ENCODE assay signal across 1 cellular context in genomic region chr15:65862682-65863081, GRCh38.
A peak's percentile ranks its signal among the peaks of the same experiment; 100 is the strongest.
TF ChIP-seq lines count a peak whose summit lies in the region.

No MANE protein-coding gene starts in this region.

TF ChIP-seq in HepG2, 621 proteins besides CTCF, POLR2A, EP300 and RAD21 (continued from another document and continues in another):
- 0 out of 2 replicates have a peak, but pooled peaks have one; percentile 37 for TF ChIP-seq UBTF (CRISPR knock-in tag; IDR thresholded peaks at IDR 0.05)
- 0 out of 2 replicates have a peak, but pooled peaks have one; percentile 30 for TF ChIP-seq IRF2 (CRISPR knock-in tag; IDR thresholded peaks at IDR 0.05)
- no peak for TF ChIP-seq GABPA (IDR thresholded peaks at IDR 0.05; ENCODE audit: low read depth, low read length)
- TF ChIP-seq GABPA (CRISPR knock-in tag; IDR thresholded peaks at IDR 0.05; ENCODE audit: low read depth), result peak; percentile 32; the same call in 1 of the 2 replicates
- no peak for TF ChIP-seq ZUFSP (CRISPR knock-in tag; IDR thresholded peaks at IDR 0.05; ENCODE audit: borderline replicate concordance)
- TF ChIP-seq ZNF281 (CRISPR knock-in tag; IDR thresholded peaks at IDR 0.05; ENCODE audit: borderline replicate concordance), result peak; percentile 36; the same call in 1 of the 2 replicates
- no peak for TF ChIP-seq SMARCC2 (IDR thresholded peaks at IDR 0.05)
- peak; percentile 73; the same call in 1 of the 2 replicates for TF ChIP-seq ZNF740 (CRISPR knock-in tag; IDR thresholded peaks at IDR 0.05)
- no peak for TF ChIP-seq JARID2 (CRISPR knock-in tag; IDR thresholded peaks at IDR 0.05; ENCODE audit: insufficient replicate concordance)
- TF ChIP-seq ARID4A (CRISPR knock-in tag; IDR thresholded peaks at IDR 0.05; ENCODE audit: borderline replicate concordance), result peak; percentile 13; the same call in 1 of the 2 replicates
- no peak for TF ChIP-seq KLF13 (CRISPR knock-in tag; IDR thresholded peaks at IDR 0.05)
- TF ChIP-seq ZSCAN22 (CRISPR knock-in tag; IDR thresholded peaks at IDR 0.05), result no peak
- TF ChIP-seq MAX (IDR thresholded peaks at IDR 0.05), result peak; percentile 73
- no peak for TF ChIP-seq ZNF138 (CRISPR knock-in tag; IDR thresholded peaks at IDR 0.05; ENCODE audit: low read depth)
- peak; percentile 24; the same call in 1 of the 2 replicates for TF ChIP-seq YEATS2 (CRISPR knock-in tag; IDR thresholded peaks at IDR 0.05; ENCODE audit: borderline replicate concordance)
- no peak for TF ChIP-seq ZBTB2 (CRISPR knock-in tag; IDR thresholded peaks at IDR 0.05; ENCODE audit: low read depth)
- peak; percentile 17; the same call in 1 of the 2 replicates for TF ChIP-seq ZNF143 (CRISPR knock-in tag; IDR thresholded peaks at IDR 0.05)
- peak; percentile 42 for TF ChIP-seq XRCC5 (optimal IDR thresholded peaks at IDR 0.05; ENCODE audit: low read length)
- TF ChIP-seq ATF7 (IDR thresholded peaks at IDR 0.05), result no peak
- no peak for TF ChIP-seq ATF7 (CRISPR knock-in tag; IDR thresholded peaks at IDR 0.05)
- TF ChIP-seq ZZZ3 (CRISPR knock-in tag; IDR thresholded peaks at IDR 0.05; ENCODE audit: borderline replicate concordance), result no peak
- TF ChIP-seq JUNB (CRISPR knock-in tag; IDR thresholded peaks at IDR 0.05; ENCODE audit: borderline replicate concordance), result no peak
- no peak for TF ChIP-seq ZFP91 (CRISPR knock-in tag; IDR thresholded peaks at IDR 0.05; ENCODE audit: borderline replicate concordance)
- TF ChIP-seq FOXA3 (CRISPR knock-in tag; IDR thresholded peaks at IDR 0.05), result 0 out of 2 replicates have a peak, but pooled peaks have one; percentile 10
- no peak for TF ChIP-seq ZFY (CRISPR knock-in tag; IDR thresholded peaks at IDR 0.05)
- peak; percentile 50; the same call in 1 of the 2 replicates for TF ChIP-seq TFDP1 (CRISPR knock-in tag; IDR thresholded peaks at IDR 0.05; ENCODE audit: borderline replicate concordance)
- TF ChIP-seq ZNF878 (CRISPR knock-in tag; IDR thresholded peaks at IDR 0.05), result no peak
- TF ChIP-seq HMG20A (CRISPR knock-in tag; IDR thresholded peaks at IDR 0.05; ENCODE audit: borderline replicate concordance), result 0 out of 2 replicates have a peak, but pooled peaks have one; percentile 39
- peak; percentile 38; the same call in 1 of the 2 replicates for TF ChIP-seq PATZ1 (CRISPR knock-in tag; IDR thresholded peaks at IDR 0.05)
- no peak for TF ChIP-seq DNMT3B (CRISPR knock-in tag; conservative IDR thresholded peaks at IDR 0.05)
- TF ChIP-seq ZC3H13 (CRISPR knock-in tag; IDR thresholded peaks at IDR 0.05), result no peak
- no peak for TF ChIP-seq ZNF260 (CRISPR knock-in tag; IDR thresholded peaks at IDR 0.05; ENCODE audit: borderline replicate concordance, low read depth)
- no peak for TF ChIP-seq ZNF276 (CRISPR knock-in tag; IDR thresholded peaks at IDR 0.05; ENCODE audit: low read depth)
